Comparison of ENCODE assay signal across 1 cellular context in the genomic region with DNA sequence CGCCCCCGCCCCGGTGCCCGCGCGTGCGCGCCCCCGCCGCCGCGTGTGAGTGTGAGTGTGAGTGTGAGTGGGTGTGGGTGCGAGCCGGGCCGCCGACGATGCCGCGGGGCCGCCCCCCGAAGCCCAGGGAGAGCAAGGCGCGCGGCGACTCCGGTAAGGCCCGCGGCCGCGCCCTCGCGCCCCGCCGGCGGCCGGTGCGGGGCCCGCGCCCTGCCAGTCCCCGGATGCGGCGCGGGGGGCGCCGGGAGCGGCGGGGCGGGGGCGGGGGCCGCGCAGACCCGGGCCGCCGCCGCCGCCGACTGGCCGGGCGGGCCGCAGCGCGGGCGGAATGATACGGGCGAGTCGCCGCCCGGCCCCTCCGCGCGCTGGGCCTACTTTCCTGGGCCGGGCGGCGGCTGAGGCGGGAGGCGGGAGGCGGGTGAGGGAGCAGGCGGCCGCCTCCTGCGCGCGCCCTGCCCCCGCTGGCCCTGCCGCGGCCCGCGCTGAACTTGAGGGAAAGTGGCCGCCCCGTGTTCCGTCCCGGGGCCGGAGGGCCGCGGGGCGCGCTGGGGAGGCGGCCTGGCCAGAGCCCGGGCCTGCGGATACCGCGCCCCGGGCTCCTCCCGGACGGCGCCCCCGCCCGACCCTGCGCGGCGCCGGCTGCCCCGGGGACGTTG.
TF ChIP-seq lines count a peak whose summit lies in the region.

A gene (plus strand): TSS at position 48 of the 656 bp plus-strand sequence. CDS start 51 bp downstream, at position 99.

TF ChIP-seq in HepG2, 621 proteins besides CTCF, POLR2A, EP300 and RAD21 (continued from another document and continues in another):
- TF ChIP-seq, protein P1, sequence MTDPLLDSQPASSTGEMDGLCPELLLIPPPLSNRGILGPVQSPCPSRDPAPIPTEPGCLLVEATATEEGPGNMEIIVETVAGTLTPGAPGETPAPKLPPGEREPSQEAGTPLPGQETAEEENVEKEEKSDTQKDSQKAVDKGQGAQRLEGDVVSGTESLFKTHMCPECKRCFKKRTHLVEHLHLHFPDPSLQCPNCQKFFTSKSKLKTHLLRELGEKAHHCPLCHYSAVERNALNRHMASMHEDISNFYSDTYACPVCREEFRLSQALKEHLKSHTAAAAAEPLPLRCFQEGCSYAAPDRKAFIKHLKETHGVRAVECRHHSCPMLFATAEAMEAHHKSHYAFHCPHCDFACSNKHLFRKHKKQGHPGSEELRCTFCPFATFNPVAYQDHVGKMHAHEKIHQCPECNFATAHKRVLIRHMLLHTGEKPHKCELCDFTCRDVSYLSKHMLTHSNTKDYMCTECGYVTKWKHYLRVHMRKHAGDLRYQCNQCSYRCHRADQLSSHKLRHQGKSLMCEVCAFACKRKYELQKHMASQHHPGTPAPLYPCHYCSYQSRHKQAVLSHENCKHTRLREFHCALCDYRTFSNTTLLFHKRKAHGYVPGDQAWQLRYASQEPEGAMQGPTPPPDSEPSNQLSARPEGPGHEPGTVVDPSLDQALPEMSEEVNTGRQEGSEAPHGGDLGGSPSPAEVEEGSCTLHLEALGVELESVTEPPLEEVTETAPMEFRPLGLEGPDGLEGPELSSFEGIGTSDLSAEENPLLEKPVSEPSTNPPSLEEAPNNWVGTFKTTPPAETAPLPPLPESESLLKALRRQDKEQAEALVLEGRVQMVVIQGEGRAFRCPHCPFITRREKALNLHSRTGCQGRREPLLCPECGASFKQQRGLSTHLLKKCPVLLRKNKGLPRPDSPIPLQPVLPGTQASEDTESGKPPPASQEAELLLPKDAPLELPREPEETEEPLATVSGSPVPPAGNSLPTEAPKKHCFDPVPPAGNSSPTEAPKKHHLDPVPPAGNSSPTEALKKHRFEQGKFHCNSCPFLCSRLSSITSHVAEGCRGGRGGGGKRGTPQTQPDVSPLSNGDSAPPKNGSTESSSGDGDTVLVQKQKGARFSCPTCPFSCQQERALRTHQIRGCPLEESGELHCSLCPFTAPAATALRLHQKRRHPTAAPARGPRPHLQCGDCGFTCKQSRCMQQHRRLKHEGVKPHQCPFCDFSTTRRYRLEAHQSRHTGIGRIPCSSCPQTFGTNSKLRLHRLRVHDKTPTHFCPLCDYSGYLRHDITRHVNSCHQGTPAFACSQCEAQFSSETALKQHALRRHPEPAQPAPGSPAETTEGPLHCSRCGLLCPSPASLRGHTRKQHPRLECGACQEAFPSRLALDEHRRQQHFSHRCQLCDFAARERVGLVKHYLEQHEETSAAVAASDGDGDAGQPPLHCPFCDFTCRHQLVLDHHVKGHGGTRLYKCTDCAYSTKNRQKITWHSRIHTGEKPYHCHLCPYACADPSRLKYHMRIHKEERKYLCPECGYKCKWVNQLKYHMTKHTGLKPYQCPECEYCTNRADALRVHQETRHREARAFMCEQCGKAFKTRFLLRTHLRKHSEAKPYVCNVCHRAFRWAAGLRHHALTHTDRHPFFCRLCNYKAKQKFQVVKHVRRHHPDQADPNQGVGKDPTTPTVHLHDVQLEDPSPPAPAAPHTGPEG (CRISPR knock-in tag; IDR thresholded peaks at IDR 0.05): 0 out of 2 replicates have a peak, but pooled peaks have one; percentile 33
- peak; percentile 50 for TF ChIP-seq HNRNPH1 (optimal IDR thresholded peaks at IDR 0.05; ENCODE audit: low read depth, low read length)
- TF ChIP-seq HOXD1 (CRISPR knock-in tag; IDR thresholded peaks at IDR 0.05): no peak
- TF ChIP-seq ZNF549 (CRISPR knock-in tag; IDR thresholded peaks at IDR 0.05): no peak
- peak; percentile 78 for TF ChIP-seq ZFX (CRISPR knock-in tag; IDR thresholded peaks at IDR 0.05; ENCODE audit: low read depth)
- peak; percentile 35; the same call in 1 of the 2 replicates for TF ChIP-seq POLR2AphosphoS5 (IDR thresholded peaks at IDR 0.05; ENCODE audit: low read depth, low read length)
- TF ChIP-seq KDM5A (IDR thresholded peaks at IDR 0.05; ENCODE audit: borderline replicate concordance, low read length): no peak
- TF ChIP-seq ARNT2 (CRISPR knock-in tag; IDR thresholded peaks at IDR 0.05; ENCODE audit: low read depth): peak; percentile 49; the same call in 1 of the 2 replicates
- TF ChIP-seq TMF1 (CRISPR knock-in tag; IDR thresholded peaks at IDR 0.05; ENCODE audit: low read depth): peak; percentile 36; the same call in 1 of the 2 replicates
- TF ChIP-seq, protein P2, sequence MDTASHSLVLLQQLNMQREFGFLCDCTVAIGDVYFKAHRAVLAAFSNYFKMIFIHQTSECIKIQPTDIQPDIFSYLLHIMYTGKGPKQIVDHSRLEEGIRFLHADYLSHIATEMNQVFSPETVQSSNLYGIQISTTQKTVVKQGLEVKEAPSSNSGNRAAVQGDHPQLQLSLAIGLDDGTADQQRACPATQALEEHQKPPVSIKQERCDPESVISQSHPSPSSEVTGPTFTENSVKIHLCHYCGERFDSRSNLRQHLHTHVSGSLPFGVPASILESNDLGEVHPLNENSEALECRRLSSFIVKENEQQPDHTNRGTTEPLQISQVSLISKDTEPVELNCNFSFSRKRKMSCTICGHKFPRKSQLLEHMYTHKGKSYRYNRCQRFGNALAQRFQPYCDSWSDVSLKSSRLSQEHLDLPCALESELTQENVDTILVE (CRISPR knock-in tag; IDR thresholded peaks at IDR 0.05): peak; percentile 63; the same call in 1 of the 2 replicates
- TF ChIP-seq, protein P3, sequence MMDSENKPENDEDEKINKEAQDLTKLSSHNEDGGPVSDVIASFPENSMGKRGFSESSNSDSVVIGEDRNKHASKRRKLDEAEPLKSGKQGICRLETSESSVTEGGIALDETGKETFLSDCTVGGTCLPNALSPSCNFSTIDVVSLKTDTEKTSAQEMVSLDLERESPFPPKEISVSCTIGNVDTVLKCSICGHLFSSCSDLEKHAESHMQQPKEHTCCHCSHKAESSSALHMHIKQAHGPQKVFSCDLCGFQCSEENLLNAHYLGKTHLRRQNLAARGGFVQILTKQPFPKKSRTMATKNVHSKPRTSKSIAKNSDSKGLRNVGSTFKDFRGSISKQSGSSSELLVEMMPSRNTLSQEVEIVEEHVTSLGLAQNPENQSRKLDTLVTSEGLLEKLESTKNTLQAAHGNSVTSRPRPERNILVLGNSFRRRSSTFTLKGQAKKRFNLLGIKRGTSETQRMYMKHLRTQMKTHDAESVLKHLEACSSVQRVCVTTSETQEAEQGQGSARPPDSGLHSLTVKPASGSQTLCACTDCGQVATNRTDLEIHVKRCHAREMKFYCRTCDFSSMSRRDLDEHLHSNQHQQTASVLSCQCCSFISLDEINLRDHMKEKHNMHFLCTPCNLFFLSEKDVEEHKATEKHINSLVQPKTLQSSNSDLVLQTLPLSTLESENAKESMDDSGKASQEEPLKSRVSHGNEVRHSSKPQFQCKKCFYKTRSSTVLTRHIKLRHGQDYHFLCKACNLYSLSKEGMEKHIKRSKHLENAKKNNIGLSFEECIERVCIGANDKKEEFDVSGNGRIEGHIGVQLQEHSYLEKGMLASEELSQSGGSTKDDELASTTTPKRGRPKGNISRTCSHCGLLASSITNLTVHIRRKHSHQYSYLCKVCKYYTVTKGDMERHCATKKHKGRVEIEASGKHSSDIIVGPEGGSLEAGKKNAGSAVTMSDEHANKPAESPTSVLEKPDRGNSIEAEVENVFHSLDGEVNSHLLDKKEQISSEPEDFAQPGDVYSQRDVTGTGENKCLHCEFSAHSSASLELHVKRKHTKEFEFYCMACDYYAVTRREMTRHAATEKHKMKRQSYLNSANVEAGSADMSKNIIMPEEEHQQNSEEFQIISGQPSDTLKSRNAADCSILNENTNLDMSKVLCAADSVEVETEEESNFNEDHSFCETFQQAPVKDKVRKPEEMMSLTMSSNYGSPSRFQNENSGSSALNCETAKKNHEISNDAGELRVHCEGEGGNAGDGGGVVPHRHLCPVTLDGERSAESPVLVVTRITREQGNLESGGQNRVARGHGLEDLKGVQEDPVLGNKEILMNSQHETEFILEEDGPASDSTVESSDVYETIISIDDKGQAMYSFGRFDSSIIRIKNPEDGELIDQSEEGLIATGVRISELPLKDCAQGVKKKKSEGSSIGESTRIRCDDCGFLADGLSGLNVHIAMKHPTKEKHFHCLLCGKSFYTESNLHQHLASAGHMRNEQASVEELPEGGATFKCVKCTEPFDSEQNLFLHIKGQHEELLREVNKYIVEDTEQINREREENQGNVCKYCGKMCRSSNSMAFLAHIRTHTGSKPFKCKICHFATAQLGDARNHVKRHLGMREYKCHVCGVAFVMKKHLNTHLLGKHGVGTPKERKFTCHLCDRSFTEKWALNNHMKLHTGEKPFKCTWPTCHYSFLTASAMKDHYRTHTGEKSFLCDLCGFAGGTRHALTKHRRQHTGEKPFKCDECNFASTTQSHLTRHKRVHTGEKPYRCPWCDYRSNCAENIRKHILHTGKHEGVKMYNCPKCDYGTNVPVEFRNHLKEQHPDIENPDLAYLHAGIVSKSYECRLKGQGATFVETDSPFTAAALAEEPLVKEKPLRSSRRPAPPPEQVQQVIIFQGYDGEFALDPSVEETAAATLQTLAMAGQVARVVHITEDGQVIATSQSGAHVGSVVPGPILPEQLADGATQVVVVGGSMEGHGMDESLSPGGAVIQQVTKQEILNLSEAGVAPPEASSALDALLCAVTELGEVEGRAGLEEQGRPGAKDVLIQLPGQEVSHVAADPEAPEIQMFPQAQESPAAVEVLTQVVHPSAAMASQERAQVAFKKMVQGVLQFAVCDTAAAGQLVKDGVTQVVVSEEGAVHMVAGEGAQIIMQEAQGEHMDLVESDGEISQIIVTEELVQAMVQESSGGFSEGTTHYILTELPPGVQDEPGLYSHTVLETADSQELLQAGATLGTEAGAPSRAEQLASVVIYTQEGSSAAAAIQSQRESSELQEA (CRISPR knock-in tag; IDR thresholded peaks at IDR 0.05; ENCODE audit: not compliant biosample characterization): no peak
- TF ChIP-seq, protein P4, sequence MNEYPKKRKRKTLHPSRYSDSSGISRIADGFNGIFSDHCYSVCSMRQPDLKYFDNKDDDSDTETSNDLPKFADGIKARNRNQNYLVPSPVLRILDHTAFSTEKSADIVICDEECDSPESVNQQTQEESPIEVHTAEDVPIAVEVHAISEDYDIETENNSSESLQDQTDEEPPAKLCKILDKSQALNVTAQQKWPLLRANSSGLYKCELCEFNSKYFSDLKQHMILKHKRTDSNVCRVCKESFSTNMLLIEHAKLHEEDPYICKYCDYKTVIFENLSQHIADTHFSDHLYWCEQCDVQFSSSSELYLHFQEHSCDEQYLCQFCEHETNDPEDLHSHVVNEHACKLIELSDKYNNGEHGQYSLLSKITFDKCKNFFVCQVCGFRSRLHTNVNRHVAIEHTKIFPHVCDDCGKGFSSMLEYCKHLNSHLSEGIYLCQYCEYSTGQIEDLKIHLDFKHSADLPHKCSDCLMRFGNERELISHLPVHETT (CRISPR knock-in tag; conservative IDR thresholded peaks at IDR 0.05): no peak; the same call in 1 of the 2 replicates
- TF ChIP-seq, protein P5, sequence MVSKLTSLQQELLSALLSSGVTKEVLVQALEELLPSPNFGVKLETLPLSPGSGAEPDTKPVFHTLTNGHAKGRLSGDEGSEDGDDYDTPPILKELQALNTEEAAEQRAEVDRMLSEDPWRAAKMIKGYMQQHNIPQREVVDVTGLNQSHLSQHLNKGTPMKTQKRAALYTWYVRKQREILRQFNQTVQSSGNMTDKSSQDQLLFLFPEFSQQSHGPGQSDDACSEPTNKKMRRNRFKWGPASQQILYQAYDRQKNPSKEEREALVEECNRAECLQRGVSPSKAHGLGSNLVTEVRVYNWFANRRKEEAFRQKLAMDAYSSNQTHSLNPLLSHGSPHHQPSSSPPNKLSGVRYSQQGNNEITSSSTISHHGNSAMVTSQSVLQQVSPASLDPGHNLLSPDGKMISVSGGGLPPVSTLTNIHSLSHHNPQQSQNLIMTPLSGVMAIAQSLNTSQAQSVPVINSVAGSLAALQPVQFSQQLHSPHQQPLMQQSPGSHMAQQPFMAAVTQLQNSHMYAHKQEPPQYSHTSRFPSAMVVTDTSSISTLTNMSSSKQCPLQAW (CRISPR knock-in tag; IDR thresholded peaks at IDR 0.05): no peak
- peak; percentile 55 for TF ChIP-seq PHF20 (CRISPR knock-in tag; IDR thresholded peaks at IDR 0.05)
- no peak for TF ChIP-seq ZNF382 (CRISPR knock-in tag; IDR thresholded peaks at IDR 0.05; ENCODE audit: borderline replicate concordance)
- no peak for TF ChIP-seq SATB2 (CRISPR knock-in tag; IDR thresholded peaks at IDR 0.05)
- TF ChIP-seq PRMT3 (CRISPR knock-in tag; IDR thresholded peaks at IDR 0.05; ENCODE audit: borderline replicate concordance, low read depth): no peak
- TF ChIP-seq SRF (IDR thresholded peaks at IDR 0.05; ENCODE audit: low read depth, low read length): no peak
- TF ChIP-seq, protein P6, sequence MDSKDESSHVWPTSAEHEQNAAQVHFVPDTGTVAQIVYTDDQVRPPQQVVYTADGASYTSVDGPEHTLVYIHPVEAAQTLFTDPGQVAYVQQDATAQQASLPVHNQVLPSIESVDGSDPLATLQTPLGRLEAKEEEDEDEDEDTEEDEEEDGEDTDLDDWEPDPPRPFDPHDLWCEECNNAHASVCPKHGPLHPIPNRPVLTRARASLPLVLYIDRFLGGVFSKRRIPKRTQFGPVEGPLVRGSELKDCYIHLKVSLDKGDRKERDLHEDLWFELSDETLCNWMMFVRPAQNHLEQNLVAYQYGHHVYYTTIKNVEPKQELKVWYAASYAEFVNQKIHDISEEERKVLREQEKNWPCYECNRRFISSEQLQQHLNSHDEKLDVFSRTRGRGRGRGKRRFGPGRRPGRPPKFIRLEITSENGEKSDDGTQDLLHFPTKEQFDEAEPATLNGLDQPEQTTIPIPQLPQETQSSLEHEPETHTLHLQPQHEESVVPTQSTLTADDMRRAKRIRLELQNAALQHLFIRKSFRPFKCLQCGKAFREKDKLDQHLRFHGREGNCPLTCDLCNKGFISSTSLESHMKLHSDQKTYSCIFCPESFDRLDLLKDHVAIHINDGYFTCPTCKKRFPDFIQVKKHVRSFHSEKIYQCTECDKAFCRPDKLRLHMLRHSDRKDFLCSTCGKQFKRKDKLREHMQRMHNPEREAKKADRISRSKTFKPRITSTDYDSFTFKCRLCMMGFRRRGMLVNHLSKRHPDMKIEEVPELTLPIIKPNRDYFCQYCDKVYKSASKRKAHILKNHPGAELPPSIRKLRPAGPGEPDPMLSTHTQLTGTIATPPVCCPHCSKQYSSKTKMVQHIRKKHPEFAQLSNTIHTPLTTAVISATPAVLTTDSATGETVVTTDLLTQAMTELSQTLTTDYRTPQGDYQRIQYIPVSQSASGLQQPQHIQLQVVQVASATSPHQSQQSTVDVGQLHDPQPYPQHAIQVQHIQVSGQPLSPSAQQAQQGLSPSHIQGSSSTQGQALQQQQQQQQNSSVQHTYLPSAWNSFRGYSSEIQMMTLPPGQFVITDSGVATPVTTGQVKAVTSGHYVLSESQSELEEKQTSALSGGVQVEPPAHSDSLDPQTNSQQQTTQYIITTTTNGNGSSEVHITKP (CRISPR knock-in tag; IDR thresholded peaks at IDR 0.05; ENCODE audit: low read depth): no peak
- 0 out of 2 replicates have a peak, but pooled peaks have one; percentile 21 for TF ChIP-seq CCDC6 (CRISPR knock-in tag; IDR thresholded peaks at IDR 0.05)
- peak; percentile 78 for TF ChIP-seq YY1 (IDR thresholded peaks at IDR 0.05; ENCODE audit: insufficient read depth, insufficient replicate concordance, low read depth, low read length)
- TF ChIP-seq, protein P7, sequence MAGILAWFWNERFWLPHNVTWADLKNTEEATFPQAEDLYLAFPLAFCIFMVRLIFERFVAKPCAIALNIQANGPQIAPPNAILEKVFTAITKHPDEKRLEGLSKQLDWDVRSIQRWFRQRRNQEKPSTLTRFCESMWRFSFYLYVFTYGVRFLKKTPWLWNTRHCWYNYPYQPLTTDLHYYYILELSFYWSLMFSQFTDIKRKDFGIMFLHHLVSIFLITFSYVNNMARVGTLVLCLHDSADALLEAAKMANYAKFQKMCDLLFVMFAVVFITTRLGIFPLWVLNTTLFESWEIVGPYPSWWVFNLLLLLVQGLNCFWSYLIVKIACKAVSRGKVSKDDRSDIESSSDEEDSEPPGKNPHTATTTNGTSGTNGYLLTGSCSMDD (CRISPR knock-in tag; IDR thresholded peaks at IDR 0.05): no peak
- TF ChIP-seq PAWR (CRISPR knock-in tag; IDR thresholded peaks at IDR 0.05; ENCODE audit: borderline replicate concordance): no peak
- no peak for TF ChIP-seq TEAD2 (CRISPR knock-in tag; IDR thresholded peaks at IDR 0.05)
- TF ChIP-seq POLR2G (IDR thresholded peaks at IDR 0.05; ENCODE audit: low read depth, low read length): peak; percentile 69
- TF ChIP-seq ZIK1 (CRISPR knock-in tag; IDR thresholded peaks at IDR 0.05; ENCODE audit: borderline replicate concordance, low read depth): peak; percentile 48; the same call in 1 of the 2 replicates
- TF ChIP-seq DMAP1 (CRISPR knock-in tag; IDR thresholded peaks at IDR 0.05): 0 out of 2 replicates have a peak, but pooled peaks have one; percentile 11
